In genomic region chr10:124005991-124006392, GRCh38 we compare ENCODE assay signal across 1 cellular context.
TF ChIP-seq lines count a peak whose summit lies in the region.

No MANE protein-coding gene starts in this region.

TF ChIP-seq in HEK293, 187 proteins besides CTCF, POLR2A, EP300 and RAD21 (continued from another document):
- TF ChIP-seq HIC1 (tag by site-specific recombination; IDR thresholded peaks at IDR 0.05), result no peak
- no peak for TF ChIP-seq ZSCAN4 (tag by site-specific recombination; IDR thresholded peaks at IDR 0.05)
- no peak for TF ChIP-seq ZNF398 (tag by site-specific recombination; IDR thresholded peaks at IDR 0.05)
- no peak for TF ChIP-seq ZNF677 (tag by site-specific recombination; IDR thresholded peaks at IDR 0.05)
- no peak for TF ChIP-seq ZNF561 (tag by site-specific recombination; IDR thresholded peaks at IDR 0.05; ENCODE audit: borderline replicate concordance)
- TF ChIP-seq ZNF10 (tag by site-specific recombination; IDR thresholded peaks at IDR 0.05), result peak; percentile 59
- TF ChIP-seq ZIC2 (tag by site-specific recombination; IDR thresholded peaks at IDR 0.05), result peak; percentile 87
- peak; percentile 40; the same call in 1 of the 2 replicates for TF ChIP-seq GLIS1 (tag by site-specific recombination; IDR thresholded peaks at IDR 0.05)
- no peak for TF ChIP-seq AEBP2 (tag by site-specific recombination; IDR thresholded peaks at IDR 0.05; ENCODE audit: borderline replicate concordance)
